ENCODE assay signal across 9 cellular contexts in genomic region chr22:45638834-45639746, GRCh38. TPM values are rescaled to one million over a fixed set of nuclear protein-coding genes. Genes with fewer than 3 reads are reported as not detected.
DNase-seq lines count a peak whose midpoint lies in the region; ATAC-seq and TF ChIP-seq lines count a peak whose summit lies in the region.
"Had no signal": no experiment of that assay in that cellular context is flagged by ENCODE, and none has a peak within 500 bp of the region (broad histone marks: within the 10 kb centered on the region; RNA-seq: fewer than 3 reads in every experiment).

No MANE protein-coding gene starts in this region.

- H3K4me3 Mint-ChIP-seq in type B pancreatic cell: peak overlapping the region; percentile 44

- peak overlapping the region; percentile 65 for H3K27ac Mint-ChIP-seq in type B pancreatic cell

- peaks cover 17% of the 10 kb centered on the region for H3K4me1 Mint-ChIP-seq in type B pancreatic cell (ENCODE audit: unreplicated experiment)

- no peaks in the 10 kb centered on the region for H3K9me3 Mint-ChIP-seq in type B pancreatic cell
- H3K9me3 Mint-ChIP-seq: CD8-positive, alpha-beta memory T cell had no signal

- peaks cover 24% of the 10 kb centered on the region for H3K27me3 Mint-ChIP-seq in type B pancreatic cell

- TF ChIP-seq CTCF in type B pancreatic cell (conservative IDR thresholded peaks at IDR 0.05): no peak

- no peaks in the 10 kb centered on the region for H3K36me3 Mint-ChIP-seq in type B pancreatic cell
- H3K36me3 Mint-ChIP-seq: CD8-positive, alpha-beta memory T cell had no signal

- DNase-seq in SIG-M5 treated with dmso at 0.1 percent for 504 hours (lab: John Stamatoyannopoulos, UW; ENCODE audit: unreplicated experiment): peak; percentile 76
- no peak for DNase-seq in SIG-M5 (lab: John Stamatoyannopoulos, UW)
- DNase-seq in SW480 (ENCODE audit: low spot score): peak; percentile 82
- peak; percentile 91 for DNase-seq in glomerular visceral epithelial cell (ENCODE audit: extremely low spot score)
- DNase-seq in type B pancreatic cell (ENCODE audit: extremely low spot score, unreplicated experiment): no peak
- DNase-seq: CD8-positive, alpha-beta memory T cell had no signal

- ATAC-seq in HG03108 (IDR thresholded peaks at IDR 0.05; ENCODE audit: unreplicated experiment) (no peak), GM18870 (IDR thresholded peaks at IDR 0.05; ENCODE audit: unreplicated experiment) (no peak), HG03025 (IDR thresholded peaks at IDR 0.05; ENCODE audit: low FRiP score, unreplicated experiment) (no peak)

RNA-seq across cellular contexts. Expression of gene ATXN10, which starts 32.5 kb away (rescaled TPM):
- total RNA-seq in type B pancreatic cell (ENCODE audit: low replicate concordance): 117 and 182 TPM in 2 replicates

Comparison
In these comparisons a context has a peak if more than half of its experiments do, and no peak if none do; other contexts are left out.
1. DNase-seq: peak in SIG-M5 treated with dmso at 0.1 percent for 504 hours (single experiment), SW480 (single experiment) and glomerular visceral epithelial cell (single experiment); none in SIG-M5 (single experiment) and type B pancreatic cell (single experiment).